Comparison of ENCODE assay signal across 8 cellular contexts in the genomic region with DNA sequence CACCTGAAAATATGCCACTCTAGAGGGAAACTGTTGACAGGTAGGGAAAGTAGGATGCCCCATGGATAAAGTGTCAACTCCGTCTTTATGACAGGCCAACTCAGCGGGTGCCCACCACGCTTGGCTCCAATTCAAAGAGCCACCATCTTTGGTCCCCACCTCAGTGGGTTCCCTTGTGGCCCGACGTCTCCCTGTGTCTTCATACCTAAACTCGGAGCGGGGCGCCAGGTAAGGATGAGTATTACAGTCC. TPM values are rescaled to one million over a fixed set of nuclear protein-coding genes. Genes with fewer than 3 reads are reported as not detected.
DNase-seq lines count a peak whose midpoint lies in the region; ATAC-seq and TF ChIP-seq lines count a peak whose summit lies in the region.

No MANE protein-coding gene starts in this region.

- no peaks in the 10 kb centered on the region for H3K27me3 ChIP-seq in iPS-15b (ENCODE audit: control insufficient read depth, insufficient read depth, low read length)

- no peaks in the 10 kb centered on the region for H3K9me3 Mint-ChIP-seq in activated T-helper 17 cell treated with anti-CD3 and anti-CD28 coated beads, Interleukin-2, amount 50 U/mL, for 72 hours
- H3K9me3 Mint-ChIP-seq in stimulated activated memory B cell treated with anti-CD40 and anti-IgM and Interleukin-4, amounts not matched to agents 10 μg/mL and 1 μg/mL and 100 μg/mL, for 72 hours, result no peaks in the 10 kb centered on the region

- H3K4me1 ChIP-seq in iPS-15b (ENCODE audit: control insufficient read depth, insufficient read depth, low read length), result peaks cover 2% of the 10 kb centered on the region

- no peaks in the 10 kb centered on the region for H3K9me3 ChIP-seq in iPS-15b (ENCODE audit: control insufficient read depth, insufficient read depth, low read length)

- H3K36me3 Mint-ChIP-seq in activated T-helper 17 cell treated with anti-CD3 and anti-CD28 coated beads, Interleukin-2, amount 50 U/mL, for 72 hours (ENCODE audit: low read depth), result peaks cover 82% of the 10 kb centered on the region
- H3K36me3 Mint-ChIP-seq in stimulated activated memory B cell treated with anti-CD40 and anti-IgM and Interleukin-4, amounts not matched to agents 10 μg/mL and 1 μg/mL and 100 μg/mL, for 72 hours, result peaks cover 41% of the 10 kb centered on the region

- ATAC-seq in activated T-helper 17 cell treated with anti-CD3 and anti-CD28 coated beads, Interleukin-2, amount 50 U/mL, for 72 hours (replicated peaks), result no peak
- no peak for ATAC-seq in stimulated activated memory B cell treated with anti-CD40 and anti-IgM and Interleukin-4, amounts not matched to agents 10 μg/mL and 1 μg/mL and 100 μg/mL, for 72 hours
- no peak for ATAC-seq in GM21390 (IDR thresholded peaks at IDR 0.05; ENCODE audit: unreplicated experiment)

- H3K36me3 ChIP-seq in iPS-15b (ENCODE audit: control insufficient read depth, insufficient read depth, low read length), result peaks cover 23% of the 10 kb centered on the region

- peak overlapping the region; percentile 99 for H3K27ac Mint-ChIP-seq in activated T-helper 17 cell treated with anti-CD3 and anti-CD28 coated beads, Interleukin-2, amount 50 U/mL, for 72 hours
- H3K27ac Mint-ChIP-seq in stimulated activated memory B cell treated with anti-CD40 and anti-IgM and Interleukin-4, amounts not matched to agents 10 μg/mL and 1 μg/mL and 100 μg/mL, for 72 hours, result peak overlapping the region; percentile 99

- peaks cover 31% of the 10 kb centered on the region for H3K4me1 Mint-ChIP-seq in activated T-helper 17 cell treated with anti-CD3 and anti-CD28 coated beads, Interleukin-2, amount 50 U/mL, for 72 hours
- peaks cover 62% of the 10 kb centered on the region for H3K4me1 Mint-ChIP-seq in stimulated activated memory B cell treated with anti-CD40 and anti-IgM and Interleukin-4, amounts not matched to agents 10 μg/mL and 1 μg/mL and 100 μg/mL, for 72 hours

- DNase-seq in HFF-Myc (ENCODE audit: extremely low read depth, low read depth) (no peak), T1000 (lab: John Stamatoyannopoulos, UW) (no peak), AG08395 (ENCODE audit: low spot score) (no peak), kidney tubule cell (ENCODE audit: low spot score) (no peak)

- H3K4me3 ChIP-seq in HFF-Myc (replicated peaks; ENCODE audit: low read depth, low read length) (peak overlapping the region; percentile 62), iPS-15b (ENCODE audit: low read depth, low read length) (peak overlapping the region; percentile 86)

- no peak for TF ChIP-seq CTCF in HFF-Myc (IDR thresholded peaks at IDR 0.05; ENCODE audit: low read depth, low read length, missing control alignments)

- peak overlapping the region; percentile 99 for H3K4me3 Mint-ChIP-seq in activated T-helper 17 cell treated with anti-CD3 and anti-CD28 coated beads, Interleukin-2, amount 50 U/mL, for 72 hours
- peak overlapping the region; percentile 97 for H3K4me3 Mint-ChIP-seq in stimulated activated memory B cell treated with anti-CD40 and anti-IgM and Interleukin-4, amounts not matched to agents 10 μg/mL and 1 μg/mL and 100 μg/mL, for 72 hours

- no peaks in the 10 kb centered on the region for H3K27me3 Mint-ChIP-seq in activated T-helper 17 cell treated with anti-CD3 and anti-CD28 coated beads, Interleukin-2, amount 50 U/mL, for 72 hours
- H3K27me3 Mint-ChIP-seq in stimulated activated memory B cell treated with anti-CD40 and anti-IgM and Interleukin-4, amounts not matched to agents 10 μg/mL and 1 μg/mL and 100 μg/mL, for 72 hours, result no peaks in the 10 kb centered on the region

- H3K9ac ChIP-seq in iPS-15b (ENCODE audit: low read depth, low read length), result peak overlapping the region; percentile 66

RNA-seq across cellular contexts. Expression of a gene that starts 0.3 kb away (rescaled TPM):
- 10 to 100 TPM; 57.4 to 82.1 TPM for total RNA-seq in activated T-helper 17 cell treated with anti-CD3 and anti-CD28 coated beads, Interleukin-2, amount 50 U/mL, for 72 hours

RNA-seq across cellular contexts. Expression of a gene that starts 3.3 kb away (rescaled TPM):
- total RNA-seq in activated T-helper 17 cell treated with anti-CD3 and anti-CD28 coated beads, Interleukin-2, amount 50 U/mL, for 72 hours, result 1,000 to 10,000 TPM; 1,139 to 1,437 TPM

RNA-seq across cellular contexts. Expression of a gene that starts 25.7 kb away (rescaled TPM):
- total RNA-seq in activated T-helper 17 cell treated with anti-CD3 and anti-CD28 coated beads, Interleukin-2, amount 50 U/mL, for 72 hours, result 100 to 1,000 TPM; 152 to 161 TPM

RNA-seq across cellular contexts. Expression of a gene that starts 26.0 kb away (rescaled TPM):
- 10 to 100 TPM; 26.0 to 36.9 TPM for total RNA-seq in activated T-helper 17 cell treated with anti-CD3 and anti-CD28 coated beads, Interleukin-2, amount 50 U/mL, for 72 hours

RNA-seq across cellular contexts. Expression of a gene that starts 27.5 kb away (rescaled TPM):
- 100 to 1,000 TPM in 1 of 2 donors, 10 to 100 TPM in 1; 55.6 to 617 TPM for total RNA-seq in activated T-helper 17 cell treated with anti-CD3 and anti-CD28 coated beads, Interleukin-2, amount 50 U/mL, for 72 hours
